Comparison of ENCODE assay signal across 9 cellular contexts in genomic region chr6:111759836-111760785, GRCh38.
DNase-seq lines count a peak whose midpoint lies in the region; ATAC-seq and TF ChIP-seq lines count a peak whose summit lies in the region.
"Had no signal": no experiment of that assay in that cellular context is flagged by ENCODE, and none has a peak within 500 bp of the region (broad histone marks: within the 10 kb centered on the region; RNA-seq: fewer than 3 reads in every experiment).

No MANE protein-coding gene starts in this region.

- peak; percentile 65 for ATAC-seq in CD4-positive, alpha-beta T cell (ENCODE audit: poor library complexity)
- ATAC-seq in HG03139 (IDR thresholded peaks at IDR 0.05; ENCODE audit: unreplicated experiment): no peak
- no peak for ATAC-seq in GM21515 (IDR thresholded peaks at IDR 0.05; ENCODE audit: unreplicated experiment)
- ATAC-seq in GM21447 (IDR thresholded peaks at IDR 0.05; ENCODE audit: unreplicated experiment): no peak

- H3K27ac ChIP-seq in CD4-positive, alpha-beta T cell (ENCODE audit: low read depth, low read length): peak overlapping the region; percentile 97
- H3K27ac ChIP-seq in esophagus (ENCODE audit: low read depth in 2 of 2, low read length in 1 of 2): peak overlapping the region; percentile 61 to 76

- peaks cover 48% of the 10 kb centered on the region for H3K36me3 Mint-ChIP-seq in CD4-positive, alpha-beta T cell (ENCODE audit: low read depth)
- peaks cover 20% of the 10 kb centered on the region for H3K36me3 Mint-ChIP-seq in T-helper 2 cell treated with Interferon-gamma antibody and Interleukin-4, amounts not matched to agents 5 μg/mL and 100 μg/mL, for 36 hours (ENCODE audit: low read depth)
- no peaks in the 10 kb centered on the region for H3K36me3 Mint-ChIP-seq in osteocyte (ENCODE audit: unreplicated experiment)

- 54 to 55% methylated on average over 18 of the region's 18 CpGs for WGBS in esophagus, 2 donors

- H3K27me3 Mint-ChIP-seq in CD4-positive, alpha-beta T cell: no peaks in the 10 kb centered on the region
- H3K27me3 Mint-ChIP-seq in T-helper 2 cell treated with Interferon-gamma antibody and Interleukin-4, amounts not matched to agents 5 μg/mL and 100 μg/mL, for 36 hours (ENCODE audit: low read depth): no peaks in the 10 kb centered on the region
- no peaks in the 10 kb centered on the region for H3K27me3 Mint-ChIP-seq in osteocyte (ENCODE audit: unreplicated experiment)

- intact Hi-C loops in CD4-positive, alpha-beta T cell (cut with DNase I, micrococcal nuclease): loop anchor here (1.0 to 5.0 kb wide), 9 partner anchors 9 to 282 kb away; partner anchors contain the start of gene FYN (in 1 of the 2)

- CTCF ChIA-PET in CD4-positive, alpha-beta T cell (lab: Charles Lee): interaction anchor here (0.8 to 2.9 kb wide), 12 partner anchors 12 to 237 kb away, joined by 3 to 7 read pairs (median 4); partner anchors contain the start of gene FYN

- peak overlapping the region; percentile 93 for H3K4me3 Mint-ChIP-seq in CD4-positive, alpha-beta T cell
- H3K4me3 Mint-ChIP-seq in T-helper 2 cell treated with Interferon-gamma antibody and Interleukin-4, amounts not matched to agents 5 μg/mL and 100 μg/mL, for 36 hours: peak overlapping the region; percentile 80
- peak overlapping the region; percentile 38 for H3K4me3 Mint-ChIP-seq in osteocyte (ENCODE audit: unreplicated experiment)

- H3K4me3 ChIP-seq in esophagus (ENCODE audit: low read depth in 1 of 2, low read length in 2 of 2): no peak overlapping the region

- H3K27ac Mint-ChIP-seq in CD4-positive, alpha-beta T cell: peak overlapping the region; percentile 99
- peak overlapping the region; percentile 94 for H3K27ac Mint-ChIP-seq in T-helper 2 cell treated with Interferon-gamma antibody and Interleukin-4, amounts not matched to agents 5 μg/mL and 100 μg/mL, for 36 hours
- peak overlapping the region; percentile 77 for H3K27ac Mint-ChIP-seq in osteocyte (ENCODE audit: unreplicated experiment)

- H3K27me3 ChIP-seq in CD4-positive, alpha-beta T cell (ENCODE audit: control insufficient read depth, insufficient read depth, low read length): no peaks in the 10 kb centered on the region
- no peaks in the 10 kb centered on the region for H3K27me3 ChIP-seq in esophagus (ENCODE audit: control insufficient read depth in 1 of 2, insufficient read depth in 2 of 2, low read length in 2 of 2)

- POLR2A ChIA-PET in CD4-positive, alpha-beta T cell (lab: Charles Lee): interaction anchor here (0.5 to 5.2 kb wide), 30 partner anchors 7 to 1927 kb away, joined by 3 to 48 read pairs (median 4); partner anchors contain the start of gene FYN

- TF ChIP-seq CTCF in CD4-positive, alpha-beta T cell (IDR thresholded peaks at IDR 0.05): no peak
- no peak for TF ChIP-seq CTCF in osteocyte (IDR thresholded peaks at IDR 0.05)

- H3K36me3 ChIP-seq in esophagus (ENCODE audit: control insufficient read depth in 2 of 2, insufficient read depth in 2 of 2, low read length in 1 of 2): no peaks in the 10 kb centered on the region

- DNase-seq in CD4-positive, alpha-beta T cell: peak in 3 of 10 experiments; percentile 20 to 68 (median 34)
- DNase-seq in T-helper 2 cell treated with Interferon-gamma antibody and Interleukin-4, amounts not matched to agents 5 μg/mL and 100 μg/mL, for 36 hours (ENCODE audit: low spot score): peak; percentile 61
- DNase-seq in osteocyte (ENCODE audit: extremely low spot score, unreplicated experiment): no peak
- no peak for DNase-seq in islet precursor cell
- DNase-seq: NCI-H524 treated with DMSO at 0.1 percent for 48 hours had no signal

- H3K9me3 ChIP-seq in CD4-positive, alpha-beta T cell (ENCODE audit: control insufficient read depth, low read length): no peaks in the 10 kb centered on the region
- H3K9me3 ChIP-seq in esophagus (ENCODE audit: control insufficient read depth in 2 of 2, insufficient read depth in 1 of 2, low read depth in 1 of 2, low read length in 1 of 2): no peaks in the 10 kb centered on the region

- peaks cover 3 to 5% of the 10 kb centered on the region in 2 donors for H3K4me1 ChIP-seq in esophagus (ENCODE audit: control insufficient read depth in 2 of 2, insufficient read depth in 2 of 2, low read length in 1 of 2)

- H3K4me1 Mint-ChIP-seq in CD4-positive, alpha-beta T cell (ENCODE audit: low read depth): peaks cover 95% of the 10 kb centered on the region
- H3K4me1 Mint-ChIP-seq in T-helper 2 cell treated with Interferon-gamma antibody and Interleukin-4, amounts not matched to agents 5 μg/mL and 100 μg/mL, for 36 hours (ENCODE audit: low read depth): peaks cover 79% of the 10 kb centered on the region
- H3K4me1 Mint-ChIP-seq in osteocyte (ENCODE audit: unreplicated experiment): peaks cover 93% of the 10 kb centered on the region

- H3K9me3 Mint-ChIP-seq in CD4-positive, alpha-beta T cell: no peaks in the 10 kb centered on the region
- no peaks in the 10 kb centered on the region for H3K9me3 Mint-ChIP-seq in T-helper 2 cell treated with Interferon-gamma antibody and Interleukin-4, amounts not matched to agents 5 μg/mL and 100 μg/mL, for 36 hours
- H3K9me3 Mint-ChIP-seq in osteocyte (ENCODE audit: unreplicated experiment): no peaks in the 10 kb centered on the region

Comparison
In these comparisons a context has a peak if more than half of its experiments do, and no peak if none do; other contexts are left out.
1. H3K4me3 Mint-ChIP-seq: peak in every context shown above with its lines; median percentile 93 in CD4-positive, alpha-beta T cell; 80 in T-helper 2 cell treated with Interferon-gamma antibody and Interleukin-4, amounts not matched to agents 5 μg/mL and 100 μg/mL, for 36 hours; 38 in osteocyte.